ENCODE assay signal across 1 cellular context in the genomic region with DNA sequence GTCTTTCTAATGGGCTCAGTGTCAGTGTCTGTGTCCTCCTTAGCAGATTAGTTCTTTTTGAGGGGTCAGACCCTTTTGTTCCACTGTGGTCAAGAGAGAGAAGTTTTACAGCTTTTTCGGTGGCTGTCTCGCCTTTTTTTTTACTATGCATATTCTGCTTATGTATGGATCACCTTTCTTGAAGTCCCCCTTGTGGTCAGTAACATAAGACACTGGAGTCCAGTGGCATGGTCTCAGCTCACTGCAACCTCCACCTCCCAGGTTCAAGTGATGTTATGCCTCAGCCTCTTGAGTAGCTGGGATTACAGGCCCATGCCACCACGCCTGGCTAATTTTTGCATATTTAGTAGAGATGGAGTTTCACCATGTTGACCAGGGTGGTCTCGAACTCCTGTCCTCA.
TF ChIP-seq lines count a peak whose summit lies in the region.

No MANE protein-coding gene starts in this region.

TF ChIP-seq in H1, 55 proteins besides CTCF, POLR2A, EP300 and RAD21:
- TF ChIP-seq SP1 (IDR thresholded peaks at IDR 0.05; ENCODE audit: low read depth, low read length) (no peak), GTF2F1 (IDR thresholded peaks at IDR 0.05; ENCODE audit: borderline replicate concordance, low read depth, low read length) (no peak), MAX (IDR thresholded peaks at IDR 0.05) (no peak), KDM5A (IDR thresholded peaks at IDR 0.05; ENCODE audit: low read length) (no peak), TBP (IDR thresholded peaks at IDR 0.05; ENCODE audit: low read depth, low read length) (no peak), CBX8 (IDR thresholded peaks at IDR 0.05; ENCODE audit: borderline replicate concordance, low read depth, low read length) (no peak), KDM4A (IDR thresholded peaks at IDR 0.05; ENCODE audit: low read depth, low read length, severe bottlenecking) (no peak), RBBP5 (IDR thresholded peaks at IDR 0.05; ENCODE audit: borderline replicate concordance, low read depth, low read length) (no peak), TEAD4 (IDR thresholded peaks at IDR 0.05; ENCODE audit: low read depth, low read length) (no peak), BRCA1 (IDR thresholded peaks at IDR 0.05; ENCODE audit: low read depth, low read length) (no peak), GABPA (IDR thresholded peaks at IDR 0.05; ENCODE audit: borderline replicate concordance, insufficient read depth, low read length) (no peak)
TF ChIP-seq in H1: peak in this region for 0.
